ENCODE assay signal across 9 cellular contexts in genomic region chr20:38331245-38331644, GRCh38. TPM values are rescaled to one million over a fixed set of nuclear protein-coding genes. Genes with fewer than 3 reads are reported as not detected.
"Had no signal": no experiment of that assay in that cellular context is flagged by ENCODE, and none has a peak within 500 bp of the region (broad histone marks: within the 10 kb centered on the region; RNA-seq: fewer than 3 reads in every experiment).

No MANE protein-coding gene starts in this region.

- H3K27ac ChIP-seq: HL-60 had no signal

- DNase-seq: H9, HCEC 1CT, HFFc6, IMR-90, KBM-7 had no signal

- H3K4me3 ChIP-seq: GM23338 had no signal

RNA-seq across cellular contexts. Expression of gene LBP, which starts 15.0 kb away (rescaled TPM):
- total RNA-seq: HFFc6, HT1080, IMR-90 had no signal

RNA-seq across cellular contexts. Expression of gene BPI, which starts 27.3 kb away (rescaled TPM):
- total RNA-seq: GM23338, H1, H9, HFFc6, HT1080, IMR-90 had no signal
